In the genomic region with DNA sequence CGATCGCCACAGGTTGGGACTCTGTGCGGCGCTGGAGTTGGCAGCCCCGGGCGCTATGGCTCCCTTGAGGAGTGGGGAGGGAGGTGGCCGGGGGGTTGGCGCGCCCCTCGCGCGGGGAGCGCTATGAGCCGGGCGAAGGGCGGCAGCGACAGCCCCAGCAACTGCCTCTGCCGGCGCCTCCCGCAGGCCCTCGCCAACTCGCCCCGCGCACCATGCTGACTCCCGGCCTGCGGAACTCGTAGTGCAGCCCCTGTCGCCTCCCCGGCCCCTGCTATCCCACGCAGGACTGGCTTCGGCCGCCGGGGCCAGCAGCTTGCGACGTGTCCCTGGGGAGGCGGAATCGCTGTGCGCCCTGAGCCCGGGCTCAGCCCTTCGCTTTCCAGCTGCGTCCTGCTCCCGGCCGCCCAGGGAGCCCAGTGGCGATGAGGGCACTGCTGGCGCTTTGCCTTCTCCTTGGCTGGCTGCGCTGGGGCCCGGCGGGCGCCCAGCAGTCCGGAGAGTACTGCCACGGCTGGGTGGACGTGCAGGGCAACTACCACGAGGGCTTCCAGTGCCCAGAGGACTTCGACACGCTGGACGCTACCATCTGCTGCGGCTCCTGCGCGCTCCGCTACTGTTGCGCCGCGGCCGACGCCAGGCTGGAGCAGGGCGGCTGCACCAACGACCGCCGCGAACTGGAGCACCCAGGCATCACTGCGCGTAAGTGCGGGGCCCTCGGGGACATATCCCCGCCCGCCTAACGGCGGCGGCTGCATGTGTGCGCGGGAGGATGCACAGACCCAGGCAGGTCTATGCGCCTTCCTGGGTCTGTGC, we compare ENCODE assay signal across 9 cellular contexts. TPM values are rescaled to one million over a fixed set of nuclear protein-coding genes. Genes with fewer than 3 reads are reported as not detected.
DNase-seq lines count a peak whose midpoint lies in the region; ATAC-seq and FAIRE-seq lines count a peak whose summit lies in the region.
"Had no signal": no experiment of that assay in that cellular context is flagged by ENCODE, and none has a peak within 500 bp of the region (broad histone marks: within the 10 kb centered on the region; RNA-seq: fewer than 3 reads in every experiment).

No MANE protein-coding gene starts in this region.

- H3K27ac ChIP-seq in iPS-20b (ENCODE audit: low read length), result no peak overlapping the region
- peak overlapping the region in 1 of 2 donors; percentile 32 for H3K27ac ChIP-seq in small intestine (ENCODE audit: low read depth in 1 of 2, low read length in 1 of 2)

- no peak for FAIRE-seq in HTR-8/SVneo (lab: Jason Lieb, UNC)
- no peak for FAIRE-seq in small intestine (lab: Jason Lieb, UNC)

- no peaks in the 10 kb centered on the region for H3K36me3 Mint-ChIP-seq in activated naive CD8-positive, alpha-beta T cell treated with anti-CD3 and anti-CD28 coated beads for 36 hours

- H3K36me3 ChIP-seq in iPS-20b (ENCODE audit: insufficient read depth, low read depth, low read length) (no peaks in the 10 kb centered on the region), small intestine (ENCODE audit: control insufficient read depth in 2 of 2, insufficient read depth in 2 of 2, low read length in 2 of 2) (no peaks in the 10 kb centered on the region)

- H3K27me3 ChIP-seq in iPS-20b (ENCODE audit: insufficient read depth, low read length) (peaks cover 79% of the 10 kb centered on the region), small intestine (ENCODE audit: control insufficient read depth in 2 of 2, insufficient read depth in 2 of 2, low read length in 2 of 2) (peaks cover 6 to 24% of the 10 kb centered on the region in 2 donors)

- H3K27me3 Mint-ChIP-seq in activated naive CD8-positive, alpha-beta T cell treated with anti-CD3 and anti-CD28 coated beads for 36 hours, result peaks cover 83% of the 10 kb centered on the region

- H3K4me1 ChIP-seq in iPS-20b (ENCODE audit: insufficient read depth, low read length) (peaks cover 13% of the 10 kb centered on the region; the same call in 1 of the 2 replicates), small intestine (ENCODE audit: control insufficient read depth in 2 of 2, insufficient read depth in 1 of 2, low read depth in 1 of 2, low read length in 1 of 2) (peaks cover 0 to 3% of the 10 kb centered on the region in 2 donors)

- peaks cover 25% of the 10 kb centered on the region for H3K4me1 Mint-ChIP-seq in activated naive CD8-positive, alpha-beta T cell treated with anti-CD3 and anti-CD28 coated beads for 36 hours

- no peaks in the 10 kb centered on the region for H3K9me3 Mint-ChIP-seq in activated naive CD8-positive, alpha-beta T cell treated with anti-CD3 and anti-CD28 coated beads for 36 hours

- ATAC-seq in GM19468 (IDR thresholded peaks at IDR 0.05; ENCODE audit: extremely low read depth, unreplicated experiment), result peak; percentile 27

- in situ Hi-C loops in Caki2 (cut with HindIII; ENCODE audit: low pct_unique_long_range_greater_than_20kb, low sequenced_read_pairs), result no loop called here

- peak overlapping the region; percentile 71 for H3K4me3 Mint-ChIP-seq in activated naive CD8-positive, alpha-beta T cell treated with anti-CD3 and anti-CD28 coated beads for 36 hours

- H3K9ac ChIP-seq in iPS-20b (ENCODE audit: low read depth, low read length), result no peak overlapping the region; the same call in 1 of the 2 replicates

- no peak overlapping the region for H3K27ac Mint-ChIP-seq in activated naive CD8-positive, alpha-beta T cell treated with anti-CD3 and anti-CD28 coated beads for 36 hours

- 0 to 2% (median 1%) methylated on average over 58 to 82 of the region's 82 CpGs for WGBS in small intestine, 3 donors

- DNase-seq in Caki2 (ENCODE audit: low read depth) (peak; percentile 50), HTR-8/SVneo (ENCODE audit: insufficient read length, low spot score) (peak; percentile 20), small intestine (peak; percentile 19), dedifferentiated amniotic fluid mesenchymal stem cell (ENCODE audit: extremely low spot score) (no peak), GDM1 (lab: John Stamatoyannopoulos, UW) (no peak)
- DNase-seq in activated naive CD8-positive, alpha-beta T cell treated with anti-CD3 and anti-CD28 coated beads for 36 hours, result peak; percentile 38

- H3K9me3 ChIP-seq in iPS-20b (ENCODE audit: insufficient read depth, low read depth, low read length) (no peaks in the 10 kb centered on the region), small intestine (ENCODE audit: control insufficient read depth, low read depth) (no peaks in the 10 kb centered on the region)

- H3K4me3 ChIP-seq in iPS-20b (ENCODE audit: low read length) (peak overlapping the region; percentile 73), small intestine (ENCODE audit: low read depth in 1 of 2, low read length in 2 of 2) (peak overlapping the region; percentile 2 to 54)

RNA-seq across cellular contexts. Expression of a gene that starts 0.6 kb away (rescaled TPM):
- total RNA-seq in Caki2 (2014; rRNA removed; shearing (Covaris generic); ENCODE audit: low replicate concordance), result not detected in 2 replicates
- under 1 TPM; 0.21 to 0.32 TPM for total RNA-seq in activated naive CD8-positive, alpha-beta T cell treated with anti-CD3 and anti-CD28 coated beads for 36 hours
- 10 to 100 TPM in 1 of 3 donors, under 1 TPM in 2; 0.45 to 12.8 (median 0.54) TPM for polyA plus RNA-seq in small intestine
- total RNA-seq: LHCN-M2 had no signal

Comparison
In these comparisons a context has a peak if more than half of its experiments do, and no peak if none do; other contexts are left out.
1. DNase-seq: peak in Caki2 (single experiment), HTR-8/SVneo (single experiment), activated naive CD8-positive, alpha-beta T cell treated with anti-CD3 and anti-CD28 coated beads for 36 hours (single experiment) and small intestine (single experiment); none in dedifferentiated amniotic fluid mesenchymal stem cell (single experiment) and GDM1 (single experiment).